1 cellular context compared by ENCODE assay signal in genomic region chr7:6571160-6571779, GRCh38.
TF ChIP-seq lines count a peak whose summit lies in the region.

No MANE protein-coding gene starts in this region.

TF ChIP-seq in HepG2, 621 proteins besides CTCF, POLR2A, EP300 and RAD21 (continued from another document and continues in another):
- no peak for TF ChIP-seq GMEB1 (CRISPR knock-in tag; IDR thresholded peaks at IDR 0.05; ENCODE audit: borderline replicate concordance)
- TF ChIP-seq MYC (CRISPR knock-in tag; IDR thresholded peaks at IDR 0.05; ENCODE audit: borderline replicate concordance): no peak
- no peak for TF ChIP-seq HBP1 (CRISPR knock-in tag; IDR thresholded peaks at IDR 0.05; ENCODE audit: low read depth)
- no peak for TF ChIP-seq TFDP1 (CRISPR knock-in tag; IDR thresholded peaks at IDR 0.05; ENCODE audit: borderline replicate concordance)
- TF ChIP-seq FOXA3 (CRISPR knock-in tag; IDR thresholded peaks at IDR 0.05): 0 out of 2 replicates have a peak, but pooled peaks have one; percentile 14
- no peak for TF ChIP-seq E2F5 (CRISPR knock-in tag; conservative IDR thresholded peaks at IDR 0.05)
- no peak for TF ChIP-seq TIGD3 (CRISPR knock-in tag; IDR thresholded peaks at IDR 0.05; ENCODE audit: borderline replicate concordance)
- TF ChIP-seq TBL1XR1 (IDR thresholded peaks at IDR 0.05; ENCODE audit: borderline replicate concordance, low read length, partially characterized antibody): no peak
- TF ChIP-seq CAMTA2 (CRISPR knock-in tag; IDR thresholded peaks at IDR 0.05; ENCODE audit: borderline replicate concordance): no peak
- no peak for TF ChIP-seq ZMAT3 (CRISPR knock-in tag; conservative IDR thresholded peaks at IDR 0.05)
- TF ChIP-seq HOXA3 (CRISPR knock-in tag; IDR thresholded peaks at IDR 0.05): peak; percentile 22; the same call in 1 of the 2 replicates
- TF ChIP-seq ZNF883 (CRISPR knock-in tag; IDR thresholded peaks at IDR 0.05; ENCODE audit: not compliant biosample characterization): no peak
- no peak for TF ChIP-seq ZNF326 (CRISPR knock-in tag; IDR thresholded peaks at IDR 0.05; ENCODE audit: borderline replicate concordance)
- TF ChIP-seq SKIL (CRISPR knock-in tag; IDR thresholded peaks at IDR 0.05; ENCODE audit: borderline replicate concordance): no peak
- TF ChIP-seq ZNF768 (CRISPR knock-in tag; IDR thresholded peaks at IDR 0.05): no peak
- no peak for TF ChIP-seq ZSCAN12 (CRISPR knock-in tag; IDR thresholded peaks at IDR 0.05)
- TF ChIP-seq THAP11 (CRISPR knock-in tag; IDR thresholded peaks at IDR 0.05): no peak
- no peak for TF ChIP-seq ZNF639 (CRISPR knock-in tag; conservative IDR thresholded peaks at IDR 0.05)
- peak; percentile 46; the same call in 1 of the 2 replicates for TF ChIP-seq TARDBP (CRISPR knock-in tag; IDR thresholded peaks at IDR 0.05)
- TF ChIP-seq NFAT5 (CRISPR knock-in tag; IDR thresholded peaks at IDR 0.05): no peak
- no peak for TF ChIP-seq ZNF343 (CRISPR knock-in tag; IDR thresholded peaks at IDR 0.05)
- TF ChIP-seq LCORL (IDR thresholded peaks at IDR 0.05): no peak
- TF ChIP-seq LCORL (CRISPR knock-in tag; IDR thresholded peaks at IDR 0.05): no peak
- 0 out of 2 replicates have a peak, but pooled peaks have one; percentile 23 for TF ChIP-seq ISL2 (CRISPR knock-in tag; IDR thresholded peaks at IDR 0.05)
- TF ChIP-seq ZNF550 (CRISPR knock-in tag; IDR thresholded peaks at IDR 0.05; ENCODE audit: borderline replicate concordance): no peak
- no peak for TF ChIP-seq SRSF9 (IDR thresholded peaks at IDR 0.05; ENCODE audit: borderline replicate concordance, insufficient read depth, low read depth, low read length, poor library complexity, severe bottlenecking)
- TF ChIP-seq ARNT2 (CRISPR knock-in tag; IDR thresholded peaks at IDR 0.05; ENCODE audit: low read depth): no peak
- peak; percentile 99 for TF ChIP-seq ZNF12 (CRISPR knock-in tag; IDR thresholded peaks at IDR 0.05)
- TF ChIP-seq ZNF230 (CRISPR knock-in tag; IDR thresholded peaks at IDR 0.05): no peak
- TF ChIP-seq NRL (CRISPR knock-in tag; IDR thresholded peaks at IDR 0.05; ENCODE audit: borderline replicate concordance): no peak
- no peak for TF ChIP-seq SETDB1 (CRISPR knock-in tag; IDR thresholded peaks at IDR 0.05; ENCODE audit: borderline replicate concordance)
- no peak for TF ChIP-seq ZNF629 (CRISPR knock-in tag; conservative IDR thresholded peaks at IDR 0.05)
- no peak for TF ChIP-seq ZNF558 (CRISPR knock-in tag; IDR thresholded peaks at IDR 0.05; ENCODE audit: borderline replicate concordance)
- peak; percentile 78 for TF ChIP-seq SIX4 (CRISPR knock-in tag; IDR thresholded peaks at IDR 0.05)
- no peak for TF ChIP-seq ZNF576 (CRISPR knock-in tag; IDR thresholded peaks at IDR 0.05)
- no peak for TF ChIP-seq YEATS4 (CRISPR knock-in tag; IDR thresholded peaks at IDR 0.05; ENCODE audit: borderline replicate concordance)
- no peak for TF ChIP-seq PHF5A (CRISPR knock-in tag; IDR thresholded peaks at IDR 0.05; ENCODE audit: low read depth, unreplicated experiment)
- no peak for TF ChIP-seq ISX (CRISPR knock-in tag; conservative IDR thresholded peaks at IDR 0.05)
- no peak for TF ChIP-seq TERF1 (CRISPR knock-in tag; IDR thresholded peaks at IDR 0.05)
- TF ChIP-seq ZNF562 (CRISPR knock-in tag; IDR thresholded peaks at IDR 0.05; ENCODE audit: borderline replicate concordance): no peak
- no peak for TF ChIP-seq ZNF512B (CRISPR knock-in tag; IDR thresholded peaks at IDR 0.05; ENCODE audit: borderline replicate concordance)
- no peak for TF ChIP-seq ZMAT5 (CRISPR knock-in tag; IDR thresholded peaks at IDR 0.05; ENCODE audit: borderline replicate concordance, low read depth)
